ENCODE assay signal across 9 cellular contexts in genomic region chr3:49119036-49119435, GRCh38. TPM values are rescaled to one million over a fixed set of nuclear protein-coding genes. Genes with fewer than 3 reads are reported as not detected.
DNase-seq lines count a peak whose midpoint lies in the region; ATAC-seq and TF ChIP-seq lines count a peak whose summit lies in the region.
"Had no signal": no experiment of that assay in that cellular context is flagged by ENCODE, and none has a peak within 500 bp of the region (broad histone marks: within the 10 kb centered on the region; RNA-seq: fewer than 3 reads in every experiment).

No MANE protein-coding gene starts in this region.

- no peaks in the 10 kb centered on the region for H3K9me3 ChIP-seq in DND-41 (ENCODE audit: insufficient read depth, low read length, severe bottlenecking)
- no peaks in the 10 kb centered on the region for H3K9me3 ChIP-seq in OCI-LY1 (ENCODE audit: low read length)
- no peaks in the 10 kb centered on the region for H3K9me3 ChIP-seq in duodenal mucosa (ENCODE audit: control insufficient read depth in 1 of 2, low read length in 2 of 2)

- H2AFZ ChIP-seq in DND-41 (ENCODE audit: low read depth, low read length) (no peak overlapping the region), OCI-LY1 (ENCODE audit: low read length) (no peak overlapping the region)

- H3K9me3 Mint-ChIP-seq in osteocyte (ENCODE audit: unreplicated experiment) = no peaks in the 10 kb centered on the region

- peaks cover 38% of the 10 kb centered on the region for H3K36me3 Mint-ChIP-seq in osteocyte (ENCODE audit: unreplicated experiment)

- no peaks in the 10 kb centered on the region for H3F3A ChIP-seq in OCI-LY1 (ENCODE audit: insufficient read depth, low read length)

- H3K27me3 ChIP-seq in DND-41 (ENCODE audit: insufficient read depth, low read length, poor library complexity) (no peaks in the 10 kb centered on the region), OCI-LY1 (ENCODE audit: insufficient read depth, low read length) (no peaks in the 10 kb centered on the region), duodenal mucosa (ENCODE audit: control insufficient read depth in 1 of 2, insufficient read depth in 2 of 2, low read length in 2 of 2) (no peaks in the 10 kb centered on the region)

- ATAC-seq in DND-41 (ENCODE audit: insufficient read depth, low read depth) = no peak
- ATAC-seq in HG02852 (IDR thresholded peaks at IDR 0.05; ENCODE audit: unreplicated experiment) = no peak
- no peak for ATAC-seq in HG03520 (IDR thresholded peaks at IDR 0.05; ENCODE audit: unreplicated experiment)

- H3K27me3 Mint-ChIP-seq in osteocyte (ENCODE audit: unreplicated experiment) = no peaks in the 10 kb centered on the region

- H3K4me1 ChIP-seq in DND-41 (ENCODE audit: insufficient read depth, low read length) = peaks cover 23% of the 10 kb centered on the region
- H3K4me1 ChIP-seq in OCI-LY1 (ENCODE audit: insufficient read depth, low read length, severe bottlenecking) = peaks cover 20% of the 10 kb centered on the region
- peaks cover 13 to 15% of the 10 kb centered on the region in 2 donors for H3K4me1 ChIP-seq in duodenal mucosa (ENCODE audit: control insufficient read depth in 1 of 2, insufficient read depth in 2 of 2, low read length in 2 of 2)

- peak overlapping the region; percentile 79 for H3K4me3 Mint-ChIP-seq in osteocyte (ENCODE audit: unreplicated experiment)

- no peak for DNase-seq in DND-41
- no peak for DNase-seq in osteocyte (ENCODE audit: extremely low spot score, unreplicated experiment)
- no peak for DNase-seq in NCI-H2107 (lab: John Stamatoyannopoulos, UW)
- no peak for DNase-seq in NCI-H1694 (lab: John Stamatoyannopoulos, UW)
- DNase-seq: occipital lobe had no signal

- no peak overlapping the region for H3K27ac Mint-ChIP-seq in osteocyte (ENCODE audit: unreplicated experiment)

- H3K27ac ChIP-seq in DND-41 (ENCODE audit: low read length) = peak overlapping the region; percentile 94
- H3K27ac ChIP-seq in OCI-LY1 (ENCODE audit: low read depth, low read length, poor library complexity, severe bottlenecking) = no peak overlapping the region
- H3K27ac ChIP-seq in duodenal mucosa (ENCODE audit: low read depth, low read length) = no peak overlapping the region

- TF ChIP-seq CTCF in DND-41 (IDR thresholded peaks at IDR 0.05; ENCODE audit: borderline replicate concordance, extremely low read depth, low read length, poor library complexity, severe bottlenecking) (no peak), OCI-LY1 (IDR thresholded peaks at IDR 0.05; ENCODE audit: low read length) (no peak), osteocyte (IDR thresholded peaks at IDR 0.05) (no peak)

- no peaks in the 10 kb centered on the region for H3K9me2 ChIP-seq in OCI-LY1 (ENCODE audit: low read depth, low read length)

- H3K4me3 ChIP-seq in DND-41 (ENCODE audit: low read depth in 1 of 2, low read length in 2 of 2) (peak overlapping the region in 1 of 2 experiments; percentile 100; a peak in 3 of 4 replicates), OCI-LY1 (ENCODE audit: low read depth, low read length, poor library complexity, severe bottlenecking) (peak overlapping the region; percentile 85), duodenal mucosa (ENCODE audit: low read depth in 1 of 2, low read length in 2 of 2) (peak overlapping the region; percentile 92 to 96)

- peak overlapping the region; percentile 99 for H3K9ac ChIP-seq in DND-41 (ENCODE audit: low read depth, low read length)
- H3K9ac ChIP-seq in OCI-LY1 (ENCODE audit: low read length) = no peak overlapping the region; the same call in 1 of the 2 replicates
- peak overlapping the region; percentile 90 to 96 for H3K9ac ChIP-seq in duodenal mucosa (ENCODE audit: low read depth in 1 of 2, low read length in 2 of 2)

- H3K4me2 ChIP-seq in DND-41 (ENCODE audit: insufficient read depth, low read length) = peak overlapping the region; percentile 97
- H3K4me2 ChIP-seq in OCI-LY1 (ENCODE audit: low read length) = peak overlapping the region; percentile 99; the same call in 1 of the 2 replicates

- peaks cover 6% of the 10 kb centered on the region; the same call in 1 of the 2 replicates for H4K20me1 ChIP-seq in DND-41 (ENCODE audit: insufficient read depth, low read length)
- no peaks in the 10 kb centered on the region for H4K20me1 ChIP-seq in OCI-LY1 (ENCODE audit: insufficient read depth, low read length)

- H3K4me1 Mint-ChIP-seq in osteocyte (ENCODE audit: unreplicated experiment) = peaks cover 10% of the 10 kb centered on the region

- H3K79me2 ChIP-seq in DND-41 (ENCODE audit: insufficient read depth, low read length) (peaks cover 19% of the 10 kb centered on the region), OCI-LY1 (ENCODE audit: insufficient read depth, low read length) (no peaks in the 10 kb centered on the region)

- H3K36me3 ChIP-seq in DND-41 (ENCODE audit: insufficient read depth, low read length) (peaks cover 65% of the 10 kb centered on the region), OCI-LY1 (ENCODE audit: insufficient read depth, low read length) (peaks cover 53% of the 10 kb centered on the region), duodenal mucosa (ENCODE audit: control insufficient read depth in 1 of 2, insufficient read depth in 2 of 2, low read length in 2 of 2) (peaks cover 47 to 59% of the 10 kb centered on the region in 2 donors)

RNA-seq across cellular contexts. Expression of gene USP19, which starts 1.6 kb away (rescaled TPM):
- total RNA-seq in osteocyte = 75.7 and 75.9 TPM in 2 replicates

RNA-seq across cellular contexts. Expression of gene LAMB2, which starts 13.8 kb away (rescaled TPM):
- total RNA-seq in osteocyte = 721 and 811 TPM in 2 replicates

RNA-seq across cellular contexts. Expression of gene QARS1, which starts 14.5 kb away (rescaled TPM):
- total RNA-seq in osteocyte = 252 and 266 TPM in 2 replicates

RNA-seq across cellular contexts. Expression of gene QRICH1, which starts 25.2 kb away (rescaled TPM):
- total RNA-seq in osteocyte = 92.9 and 104 TPM in 2 replicates

RNA-seq across cellular contexts. Expression of gene CCDC71, which starts 47.1 kb away (rescaled TPM):
- total RNA-seq in osteocyte = 23.7 and 24.9 TPM in 2 replicates
